In the genomic region with DNA sequence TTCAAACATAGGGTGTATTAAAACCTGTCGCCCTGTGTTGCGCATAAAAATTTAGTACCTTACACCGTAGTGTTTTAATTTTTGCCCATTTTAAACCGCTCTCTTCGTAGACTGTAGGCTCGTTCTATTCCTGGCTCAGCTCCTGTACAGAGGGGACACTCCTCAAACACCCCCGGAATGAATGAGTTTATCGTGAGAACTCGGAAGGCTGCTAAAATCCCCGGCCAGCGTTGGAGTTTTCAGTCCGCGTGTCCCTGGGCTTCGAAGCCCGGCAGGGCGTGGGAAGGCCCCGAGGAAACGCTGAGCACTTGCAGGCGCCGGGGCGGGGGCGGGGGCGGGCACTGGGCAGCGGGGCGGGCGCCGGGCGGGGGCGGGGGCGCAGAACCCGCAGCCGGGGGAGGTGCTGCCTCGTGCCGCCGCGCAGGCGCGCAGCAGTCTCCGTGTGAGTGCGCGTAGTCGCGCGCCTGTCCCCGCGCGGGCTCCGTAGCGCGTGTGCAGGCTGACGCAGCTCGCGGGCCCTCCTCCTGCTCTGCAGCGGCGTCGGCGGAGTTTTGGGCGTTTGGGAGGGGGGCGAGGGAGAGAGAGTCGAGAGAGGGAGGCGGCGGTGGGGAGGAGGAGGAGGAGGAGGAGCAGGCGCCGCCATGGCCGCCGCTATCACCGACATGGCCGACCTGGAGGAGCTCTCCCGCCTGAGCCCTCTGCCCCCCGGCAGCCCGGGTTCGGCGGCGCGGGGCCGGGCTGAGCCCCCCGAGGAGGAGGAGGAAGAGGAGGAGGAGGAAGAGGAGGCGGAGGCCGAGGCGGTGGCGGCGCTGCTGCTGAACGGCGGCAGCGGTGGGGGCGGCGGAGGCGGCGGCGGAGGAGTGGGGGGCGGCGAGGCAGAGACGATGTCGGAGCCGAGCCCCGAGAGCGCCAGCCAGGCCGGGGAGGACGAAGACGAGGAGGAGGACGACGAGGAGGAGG, we compare ENCODE assay signal across 8 cellular contexts. TPM values are rescaled to one million over a fixed set of nuclear protein-coding genes. Genes with fewer than 3 reads are reported as not detected.
A peak's percentile ranks its signal among the peaks of the same experiment; 100 is the strongest.
DNase-seq lines count a peak whose midpoint lies in the region; ATAC-seq and TF ChIP-seq lines count a peak whose summit lies in the region.

A gene with protein sequence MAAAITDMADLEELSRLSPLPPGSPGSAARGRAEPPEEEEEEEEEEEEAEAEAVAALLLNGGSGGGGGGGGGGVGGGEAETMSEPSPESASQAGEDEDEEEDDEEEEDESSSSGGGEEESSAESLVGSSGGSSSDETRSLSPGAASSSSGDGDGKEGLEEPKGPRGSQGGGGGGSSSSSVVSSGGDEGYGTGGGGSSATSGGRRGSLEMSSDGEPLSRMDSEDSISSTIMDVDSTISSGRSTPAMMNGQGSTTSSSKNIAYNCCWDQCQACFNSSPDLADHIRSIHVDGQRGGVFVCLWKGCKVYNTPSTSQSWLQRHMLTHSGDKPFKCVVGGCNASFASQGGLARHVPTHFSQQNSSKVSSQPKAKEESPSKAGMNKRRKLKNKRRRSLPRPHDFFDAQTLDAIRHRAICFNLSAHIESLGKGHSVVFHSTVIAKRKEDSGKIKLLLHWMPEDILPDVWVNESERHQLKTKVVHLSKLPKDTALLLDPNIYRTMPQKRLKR (plus strand): TSS at position 434 of the 960 bp plus-strand sequence. CDS start 208 bp downstream, at position 642.

- WGBS in adrenal gland, 4 donors: 6 to 25% (median 8%) methylated on average over 19 to 102 of the region's 102 CpGs
- WGBS in heart right ventricle, 2 donors: 5 to 6% methylated on average over 67 to 101 of the region's 102 CpGs
- WGBS in upper lobe of left lung, 2 donors: 11 to 16% methylated on average over 36 to 48 of the region's 102 CpGs

- peak in 1 of 4 donors; percentile 88 for TF ChIP-seq EP300 in upper lobe of left lung (IDR thresholded peaks at IDR 0.05)

- peak; percentile 81 for DNase-seq in NCI-H1105 treated with DMSO at 0.1 percent for 48 hours (lab: John Stamatoyannopoulos, UW)
- peak; percentile 91 to 98 (median 94) for DNase-seq in T-helper 1 cell
- peak; percentile 94 to 98 (median 95) for DNase-seq in adrenal gland
- DNase-seq in heart right ventricle: peak; percentile 95
- peak; percentile 98 for DNase-seq in posterior vena cava (ENCODE audit: low spot score)
- peak; percentile 92 to 97 for DNase-seq in upper lobe of left lung

- H3K27me3 ChIP-seq in adrenal gland: no peaks in the 10 kb centered on the region
- no peaks in the 10 kb centered on the region for H3K27me3 ChIP-seq in heart right ventricle
- no peaks in the 10 kb centered on the region for H3K27me3 ChIP-seq in upper lobe of left lung

- TF ChIP-seq POLR2A in adrenal gland (IDR thresholded peaks at IDR 0.05) (peak; percentile 66 to 90), upper lobe of left lung (IDR thresholded peaks at IDR 0.05) (peak in 3 of 4 donors; percentile 47 to 81 (median 57))

- intact Hi-C loops in adrenal gland (cut with DNase I): no loop called here
- intact Hi-C loops in heart right ventricle (cut with DNase I): no loop called here
- intact Hi-C loops in posterior vena cava (cut with DNase I): no loop called here

- H3K27ac ChIP-seq in adrenal gland (peak within 1 kb of the TSS; percentile 75 to 92 (median 88)), heart right ventricle (peak within 1 kb of the TSS; percentile 67 to 96 (median 92)), upper lobe of left lung (peak within 1 kb of the TSS; percentile 89 to 97 (median 96))

- peaks cover 11 to 27% of the 10 kb centered on the region in 2 donors for H3K4me1 ChIP-seq in adrenal gland (replicated peaks in 1 of 2)
- H3K4me1 ChIP-seq in heart right ventricle: peaks cover 1 to 38% (median 28%) of the 10 kb centered on the region in 9 donors
- H3K4me1 ChIP-seq in upper lobe of left lung: peaks cover 11 to 29% (median 21%) of the 10 kb centered on the region in 4 donors

- no peaks in the 10 kb centered on the region for H3K9me3 ChIP-seq in adrenal gland (replicated peaks in 1 of 3)
- peaks cover 0 to 5% (median 0%) of the 10 kb centered on the region in 11 donors for H3K9me3 ChIP-seq in heart right ventricle
- peaks cover 0 to 5% (median 0%) of the 10 kb centered on the region in 4 donors for H3K9me3 ChIP-seq in upper lobe of left lung

- H3K36me3 ChIP-seq in adrenal gland (replicated peaks in 1 of 2) (peaks cover 0 to 6% of the 10 kb centered on the region in 2 donors), heart right ventricle (peaks cover 0 to 11% (median 0%) of the 10 kb centered on the region in 9 donors), upper lobe of left lung (peaks cover 0 to 4% (median 0%) of the 10 kb centered on the region in 4 donors)

- peak within 1 kb of the TSS; percentile 100 for H3K4me3 ChIP-seq in GM12875 (ENCODE audit: low read depth, low read length)
- peak within 1 kb of the TSS; percentile 86 to 100 (median 93) for H3K4me3 ChIP-seq in adrenal gland
- peak within 1 kb of the TSS; percentile 79 to 100 (median 97) for H3K4me3 ChIP-seq in heart right ventricle
- H3K4me3 ChIP-seq in upper lobe of left lung: peak within 1 kb of the TSS; percentile 79 to 98 (median 91)

- TF ChIP-seq CTCF in GM12875 (IDR thresholded peaks at IDR 0.05; ENCODE audit: borderline replicate concordance, insufficient read depth, low read depth, low read length) (no peak), adrenal gland (IDR thresholded peaks at IDR 0.05) (no peak), heart right ventricle (IDR thresholded peaks at IDR 0.05) (no peak), upper lobe of left lung (IDR thresholded peaks at IDR 0.05) (no peak)

- peak; percentile 87 for ATAC-seq in HG02678 (IDR thresholded peaks at IDR 0.05; ENCODE audit: unreplicated experiment)
- ATAC-seq in heart right ventricle: peak; percentile 97 to 98 (median 98)
- peak; percentile 98 for ATAC-seq in upper lobe of left lung (ENCODE audit: low FRiP score in 2 of 2)

RNA-seq across cellular contexts. Expression of the gene that starts here (rescaled TPM):
- 10 to 100 TPM; 22.6 to 83.1 (median 47.4) TPM for total RNA-seq in adrenal gland
- 10 to 100 TPM; 15.7 to 32.9 (median 20.8) TPM for polyA plus RNA-seq in adrenal gland
- 10 to 100 TPM; 23.0 to 31.6 (median 28.5) TPM for total RNA-seq in heart right ventricle
- 1 to 10 TPM; 5.7 to 8.4 TPM for polyA plus RNA-seq in heart right ventricle
- 10 to 100 TPM; 44.0 to 54.8 TPM for total RNA-seq in posterior vena cava
- 10 to 100 TPM; 27.7 to 73.9 (median 40.6) TPM for total RNA-seq in upper lobe of left lung

Comparison
In these comparisons a context has a peak if more than half of its experiments do, and no peak if none do; other contexts are left out.
1. Peak in every context shown above with its lines: DNase-seq, ATAC-seq, H3K4me3 ChIP-seq and H3K27ac ChIP-seq.